Comparison of ENCODE assay signal across 13 cellular contexts in genomic region chr4:61462451-61463326, GRCh38.
DNase-seq lines count a peak whose midpoint lies in the region; ATAC-seq, FAIRE-seq and TF ChIP-seq lines count a peak whose summit lies in the region.
"Had no signal": no experiment of that assay in that cellular context is flagged by ENCODE, and none has a peak within 500 bp of the region (broad histone marks: within the 10 kb centered on the region; RNA-seq: fewer than 3 reads in every experiment).

No MANE protein-coding gene starts in this region.

- H4K5ac ChIP-seq in IMR-90 (ENCODE audit: low read depth, low read length) = no peak overlapping the region

- H3K36me3 ChIP-seq in IMR-90 (ENCODE audit: control insufficient read depth, insufficient read depth, low read length) (no peaks in the 10 kb centered on the region), K562 (ENCODE audit: control insufficient read depth, insufficient read depth, low read length) (no peaks in the 10 kb centered on the region), keratinocyte (ENCODE audit: control insufficient read depth in 2 of 2, extremely low read depth in 1 of 2, insufficient read depth in 2 of 2, low read length in 2 of 2) (no peaks in the 10 kb centered on the region), MG63 (no peaks in the 10 kb centered on the region), MM.1S (replicated peaks; ENCODE audit: insufficient read depth, low read length) (no peaks in the 10 kb centered on the region)
- H3K36me3 ChIP-seq: SJCRH30 had no signal

- 19% methylated on average over 5 of the region's 5 CpGs for WGBS in A549 (ENCODE audit: missing lambda C conversion rate)
- 17% methylated on average over 1 of the region's 5 CpGs; no CpG with 5 or more reads in 1 of the 2 experiments for WGBS in IMR-90 (ENCODE audit: extremely low coverage in 2 of 2, insufficient read length in 1 of 2), 2 experiments
- WGBS in K562 (ENCODE audit: insufficient coverage, low coverage, missing lambda C conversion rate) = 1% methylated on average over 5 of the region's 5 CpGs

- dilution Hi-C loops in IMR-90 (cut with HindIII; ENCODE audit: low sequenced_read_pairs, unreplicated experiment) (no loop called here), keratinocyte (cut with MboI; ENCODE audit: extremely low pct_ligation_motif_present, low sequenced_read_pairs) (no loop called here)

- no peaks in the 10 kb centered on the region for H3K79me2 ChIP-seq in K562 (ENCODE audit: control insufficient read depth, insufficient read depth, low read length)
- H3K79me2 ChIP-seq in keratinocyte (ENCODE audit: control insufficient read depth, insufficient read depth, low read length) = no peaks in the 10 kb centered on the region
- no peaks in the 10 kb centered on the region for H3K79me2 ChIP-seq in MM.1S (ENCODE audit: low read length)

- H3K4ac ChIP-seq in IMR-90 (ENCODE audit: low read depth, low read length) = no peak overlapping the region

- H3K14ac ChIP-seq in IMR-90 (replicated peaks; ENCODE audit: low read depth, low read length) = no peak overlapping the region

- H4K20me1 ChIP-seq in IMR-90 (ENCODE audit: insufficient read depth, low read length) (no peaks in the 10 kb centered on the region), K562 (replicated peaks; ENCODE audit: control insufficient read depth, insufficient read depth, low read length) (no peaks in the 10 kb centered on the region), keratinocyte (ENCODE audit: control insufficient read depth, extremely low read depth, insufficient read depth, low read length) (no peaks in the 10 kb centered on the region), MM.1S (ENCODE audit: insufficient read depth, low read length) (no peaks in the 10 kb centered on the region)

- H3K4me1 ChIP-seq in A549 (peaks cover 12% of the 10 kb centered on the region; the same call in 2 of the 3 replicates), IMR-90 (ENCODE audit: control insufficient read depth, insufficient read depth, low read length) (peaks cover 2% of the 10 kb centered on the region; the same call in 1 of the 2 replicates), K562 (replicated peaks in 1 of 2; ENCODE audit: control insufficient read depth in 2 of 2, insufficient read depth in 2 of 2, low read length in 2 of 2) (no peaks in the 10 kb centered on the region), keratinocyte (ENCODE audit: control insufficient read depth, extremely low read depth, insufficient read depth, low read length) (peaks cover 28% of the 10 kb centered on the region), MM.1S (ENCODE audit: low read length) (no peaks in the 10 kb centered on the region)
- H3K4me1 ChIP-seq: SJCRH30 had no signal

- BruUV-seq in IMR-90 (replicated peaks; lab: Mats Ljungman, UMichigan) = no TSS peak
- no TSS peak for BruUV-seq in K562 (replicated peaks; lab: Mats Ljungman, UMichigan)

- H3K9me2 ChIP-seq in MM.1S (replicated peaks; ENCODE audit: insufficient read depth, low read length) = no peaks in the 10 kb centered on the region

- ATAC-seq in A549 = peak; percentile 79 to 95
- ATAC-seq in IMR-90 (ENCODE audit: low read depth) = peak; percentile 49
- ATAC-seq in K562 = no peak
- ATAC-seq in GM18861 (IDR thresholded peaks at IDR 0.05; ENCODE audit: unreplicated experiment) = no peak

- H2BK15ac ChIP-seq in IMR-90 (ENCODE audit: low read depth, low read length) = no peak overlapping the region

- H3K27ac ChIP-seq in A549 (peak overlapping the region; percentile 76), IMR-90 (ENCODE audit: insufficient read depth, low read length) (no peak overlapping the region), K562 (ENCODE audit: extremely low read depth, low read depth, low read length) (no peak overlapping the region), keratinocyte (ENCODE audit: control insufficient read depth, insufficient read depth, low read length) (peak overlapping the region; percentile 84), MM.1S (ENCODE audit: low read length) (no peak overlapping the region)
- H3K27ac ChIP-seq: SJCRH30 had no signal

- no peak overlapping the region for H3K56ac ChIP-seq in IMR-90 (ENCODE audit: extremely low read depth, insufficient read depth, low read length)

- H3K9ac ChIP-seq in IMR-90 (ENCODE audit: low read depth, low read length) = no peak overlapping the region
- H3K9ac ChIP-seq in K562 (ENCODE audit: insufficient read depth in 1 of 2, low read depth in 2 of 2, low read length in 2 of 2) = no peak overlapping the region
- H3K9ac ChIP-seq in keratinocyte (ENCODE audit: control insufficient read depth, extremely low read depth, insufficient read depth, low read length) = peak overlapping the region; percentile 38
- no peak overlapping the region for H3K9ac ChIP-seq in MM.1S (ENCODE audit: low read length)

- H2AFZ ChIP-seq in IMR-90 (replicated peaks; ENCODE audit: low read length, poor library complexity) (no peak overlapping the region), K562 (ENCODE audit: low read depth, low read length) (no peak overlapping the region), keratinocyte (ENCODE audit: control insufficient read depth, low read length) (peak overlapping the region; percentile 91), MM.1S (ENCODE audit: low read length) (no peak overlapping the region)

- no peak overlapping the region for H4K91ac ChIP-seq in IMR-90 (ENCODE audit: insufficient read depth, low read depth, low read length)

- in situ Hi-C loops in IMR-90 (cut with MboI; ENCODE audit: low sequenced_read_pairs) = no loop called here
- in situ Hi-C loops in K562 (cut with MboI) = no loop called here

- no peak overlapping the region for H2BK120ac ChIP-seq in IMR-90 (ENCODE audit: low read depth, low read length)

- 0 out of 5 replicates have a peak, but pooled peaks of 1 of the 2 experiments have one; percentile 40 for TF ChIP-seq EP300 in A549 (IDR thresholded peaks at IDR 0.05)
- no peak for TF ChIP-seq EP300 in K562 (IDR thresholded peaks at IDR 0.05; ENCODE audit: low read length)

- no peak overlapping the region for H2BK5ac ChIP-seq in IMR-90 (ENCODE audit: low read depth, low read length, poor library complexity, severe bottlenecking)

- TF ChIP-seq RAD21 in A549 (conservative IDR thresholded peaks at IDR 0.05 in 1 of 2, IDR thresholded peaks at IDR 0.05 in 1 of 2) (no peak), IMR-90 (IDR thresholded peaks at IDR 0.05; ENCODE audit: low read length) (no peak), K562 (CRISPR knock-in tag; conservative IDR thresholded peaks at IDR 0.05 in 1 of 2, IDR thresholded peaks at IDR 0.05 in 1 of 2) (no peak)

- no peaks in the 10 kb centered on the region for H3F3A ChIP-seq in MM.1S (ENCODE audit: insufficient read depth, low read length)

- H3K18ac ChIP-seq in IMR-90 (ENCODE audit: low read depth, low read length) = no peak overlapping the region

- no peak overlapping the region for H4K8ac ChIP-seq in IMR-90 (ENCODE audit: low read depth in 2 of 2, low read length in 2 of 2)

- POLR2A ChIA-PET in A549 (lab: Yijun Ruan, JAX) = no interaction called here
- POLR2A ChIA-PET in IMR-90 (lab: Charles Lee; ENCODE audit: unreplicated experiment) = interaction anchor here (0.6 kb wide), 1 partner anchor 693 kb away, joined by 3 read pairs; no protein-coding TSS in a partner anchor
- POLR2A ChIA-PET in K562 (lab: Yijun Ruan, JAX) = no interaction called here

- FAIRE-seq in A549 (lab: Jason Lieb, UNC) (no peak), K562 (lab: Jason Lieb, UNC) (no peak), keratinocyte (lab: Jason Lieb, UNC) (peak; percentile 84)

- H3K4me3 ChIP-seq in A549 (no peak overlapping the region), IMR-90 (ENCODE audit: insufficient read depth, low read depth, low read length) (no peak overlapping the region), K562 (no peak overlapping the region), keratinocyte (ENCODE audit: control insufficient read depth in 2 of 3, extremely low read depth in 1 of 3, insufficient read depth in 2 of 3, low read depth in 1 of 3, low read length in 3 of 3) (peak overlapping the region in 2 of 3 experiments; percentile 22 to 36), MG63 (no peak overlapping the region), MM.1S (ENCODE audit: low read length) (no peak overlapping the region)
- H3K4me3 ChIP-seq: SJCRH30 had no signal

- H3K9me3 ChIP-seq in A549 (no peaks in the 10 kb centered on the region), IMR-90 (ENCODE audit: control insufficient read depth, insufficient read depth, low read length) (no peaks in the 10 kb centered on the region), K562 (replicated peaks; ENCODE audit: control insufficient read depth, insufficient read depth, low read depth, low read length) (no peaks in the 10 kb centered on the region; the same call in 1 of the 2 replicates), keratinocyte (ENCODE audit: control insufficient read depth, low read depth, low read length) (no peaks in the 10 kb centered on the region), MG63 (no peaks in the 10 kb centered on the region), MM.1S (replicated peaks; ENCODE audit: insufficient read depth, low read length) (no peaks in the 10 kb centered on the region)
- H3K9me3 ChIP-seq: SJCRH30 had no signal

- H3K9me1 ChIP-seq in IMR-90 (ENCODE audit: insufficient read depth, low read length) = no peaks in the 10 kb centered on the region
- no peaks in the 10 kb centered on the region for H3K9me1 ChIP-seq in K562 (ENCODE audit: control insufficient read depth, insufficient read depth, low read length)
- H3K9me1 ChIP-seq in keratinocyte (ENCODE audit: control insufficient read depth, extremely low read depth, insufficient read depth, low read length) = no peaks in the 10 kb centered on the region

- CTCF ChIA-PET in A549 (lab: Yijun Ruan, JAX) = no interaction called here
- CTCF ChIA-PET in IMR-90 (lab: Yijun Ruan, JAX) = no interaction called here
- CTCF ChIA-PET in K562 (lab: Yijun Ruan, JAX; ENCODE audit: low intra/inter-chr PET ratio) = no interaction called here

- H3K79me1 ChIP-seq in IMR-90 (ENCODE audit: low read depth in 1 of 2, low read length in 2 of 2) = no peaks in the 10 kb centered on the region

- no peak overlapping the region for H3K23ac ChIP-seq in IMR-90 (ENCODE audit: low read depth, low read length)

- no peaks in the 10 kb centered on the region for H3K27me3 ChIP-seq in IMR-90 (ENCODE audit: control insufficient read depth, insufficient read depth, low read length)
- H3K27me3 ChIP-seq in K562 (ENCODE audit: control insufficient read depth in 2 of 2, insufficient read depth in 2 of 2, low read length in 2 of 2) = no peaks in the 10 kb centered on the region
- H3K27me3 ChIP-seq in keratinocyte (ENCODE audit: control insufficient read depth, extremely low read depth, insufficient read depth, low read length) = no peaks in the 10 kb centered on the region
- H3K27me3 ChIP-seq in MG63 = no peaks in the 10 kb centered on the region
- no peaks in the 10 kb centered on the region for H3K27me3 ChIP-seq in MM.1S (replicated peaks; ENCODE audit: insufficient read depth, low read length)
- H3K27me3 ChIP-seq: SJCRH30 had no signal

- no peak for TF ChIP-seq CTCF in A549 (IDR thresholded peaks at IDR 0.05)
- TF ChIP-seq CTCF in IMR-90 (conservative IDR thresholded peaks at IDR 0.05; ENCODE audit: low read depth, low read length) = no peak
- TF ChIP-seq CTCF in K562 (IDR thresholded peaks at IDR 0.05 in 2 of 3, conservative IDR thresholded peaks at IDR 0.05 in 1 of 3; ENCODE audit: insufficient read depth in 2 of 3, low read depth in 1 of 3, low read length in 3 of 3) = no peak
- no peak for TF ChIP-seq CTCF in keratinocyte (optimal IDR thresholded peaks at IDR 0.05 in 1 of 3, IDR thresholded peaks at IDR 0.05 in 1 of 3, conservative IDR thresholded peaks at IDR 0.05 in 1 of 3; ENCODE audit: extremely low read depth in 1 of 3, insufficient read depth in 2 of 3, low read length in 3 of 3)
- TF ChIP-seq CTCF in MM.1S (IDR thresholded peaks at IDR 0.05; ENCODE audit: low read length) = no peak

- peak; percentile 3 to 61 for DNase-seq in A549 (ENCODE audit: low read depth in 1 of 2, low spot score in 1 of 2)
- DNase-seq in IMR-90 = peak; percentile 52
- no peak for DNase-seq in K562 (ENCODE audit: extremely low read depth in 1 of 4, low spot score in 3 of 4)
- DNase-seq in keratinocyte (ENCODE audit: low read depth, low spot score) = no peak
- no peak for DNase-seq in MG63
- no peak for DNase-seq in MM.1S
- DNase-seq in NCI-H524 (lab: John Stamatoyannopoulos, UW) = no peak
- DNase-seq: activated CD4-positive, alpha-beta T cell treated with anti-CD3 and anti-CD28 coated beads for 1 hour; activated gamma-delta T cell; GOT3; SJCRH30; stimulated activated CD4-positive, alpha-beta T cell treated with anti-CD3 and anti-CD28 coated beads, Interleukin-12 subunit alpha, Interleukin-12 subunit beta, amount 100 ng/mL, for 4 hours had no signal

- TF ChIP-seq POLR2A in A549 (IDR thresholded peaks at IDR 0.05; ENCODE audit: low read length) = no peak
- TF ChIP-seq POLR2A in IMR-90 (IDR thresholded peaks at IDR 0.05; ENCODE audit: low read depth, low read length) = no peak
- TF ChIP-seq POLR2A in K562 (conservative IDR thresholded peaks at IDR 0.05) = no peak

- no peak overlapping the region for H2AK5ac ChIP-seq in IMR-90 (ENCODE audit: low read depth, low read length)

- intact Hi-C loops in IMR-90 (cut with micrococcal nuclease) = no loop called here
- intact Hi-C loops in K562 (cut with micrococcal nuclease) = no loop called here

- H3K4me2 ChIP-seq in A549 (peak overlapping the region; percentile 55), IMR-90 (ENCODE audit: low read depth, low read length) (peak overlapping the region; percentile 4; the same call in 1 of the 2 replicates), K562 (ENCODE audit: insufficient read depth, low read length) (no peak overlapping the region), keratinocyte (ENCODE audit: control insufficient read depth, extremely low read depth, insufficient read depth, low read depth, low read length) (peak overlapping the region; percentile 67), MM.1S (ENCODE audit: low read depth, low read length) (no peak overlapping the region)

- H2BK20ac ChIP-seq in IMR-90 (ENCODE audit: low read depth, low read length) = no peak overlapping the region; the same call in 1 of the 2 replicates

- no peak overlapping the region for H2AK9ac ChIP-seq in IMR-90 (replicated peaks; ENCODE audit: low read depth, low read length, poor library complexity)

Comparison
In these comparisons a context has a peak if more than half of its experiments do, and no peak if none do; other contexts are left out.
1. ATAC-seq: peak in A549 (2 of 2) and IMR-90 (single experiment); none in K562 (single experiment) and GM18861 (single experiment).
2. DNase-seq: peak in A549 (2 of 2) and IMR-90 (single experiment); none in K562 (0 of 4), keratinocyte (single experiment), MG63 (single experiment), MM.1S (single experiment) and NCI-H524 (0 of 2).
3. H3K27ac ChIP-seq: peak in A549 (2 of 2) and keratinocyte (single experiment); none in IMR-90 (single experiment), K562 (single experiment) and MM.1S (single experiment).
4. H3K4me2 ChIP-seq: peak in A549 (single experiment), IMR-90 (single experiment) and keratinocyte (single experiment); none in K562 (single experiment) and MM.1S (single experiment).
5. H3K4me3 ChIP-seq: peak in keratinocyte (2 of 3); none in A549 (single experiment), IMR-90 (single experiment), K562 (single experiment), MG63 (single experiment) and MM.1S (single experiment).
6. Of the 35 proteins assayed by ChIP-seq in both K562 and A549: peak only in K562: none; only in A549: CEBPB, JUNB and MAFK; in both: none; in neither: 30; mixed calls (peak in some experiments, not most) for 2.